In the genomic region with DNA sequence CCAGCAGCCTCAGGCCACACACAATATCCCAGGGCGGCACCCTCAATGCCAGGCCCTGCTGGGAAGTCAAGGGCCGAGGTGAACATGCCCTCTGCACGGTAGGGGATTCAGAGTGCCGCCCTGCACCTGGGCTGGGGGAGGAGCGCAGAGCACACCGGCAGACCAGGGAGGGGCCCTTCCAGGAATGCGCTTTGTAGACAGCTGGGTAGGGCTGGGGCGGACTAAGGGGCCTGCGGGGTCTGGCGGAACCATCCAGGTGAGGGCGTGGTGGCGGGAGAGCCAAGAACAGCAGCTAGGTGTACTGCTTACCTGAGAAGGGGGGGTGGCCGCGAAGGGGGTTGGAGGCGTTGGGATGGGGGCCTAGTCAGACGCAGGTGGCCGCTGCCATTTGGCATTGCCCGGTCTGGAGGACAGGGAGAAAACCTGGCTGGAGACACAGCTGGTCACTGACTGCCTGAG, we compare ENCODE assay signal across 15 cellular contexts. TPM values are rescaled to one million over a fixed set of nuclear protein-coding genes. Genes with fewer than 3 reads are reported as not detected.
DNase-seq lines count a peak whose midpoint lies in the region; ATAC-seq and TF ChIP-seq lines count a peak whose summit lies in the region.
"Had no signal": no experiment of that assay in that cellular context is flagged by ENCODE, and none has a peak within 500 bp of the region (broad histone marks: within the 10 kb centered on the region; RNA-seq: fewer than 3 reads in every experiment).

No MANE protein-coding gene starts in this region.

- H3K27ac ChIP-seq in iPS DF 6.9 (ENCODE audit: low read length) (no peak overlapping the region), dorsolateral prefrontal cortex (peak overlapping the region in 4 of 59 donors; percentile 3 to 90 (median 57))

- no peaks in the 10 kb centered on the region for H3K36me3 ChIP-seq in iPS DF 6.9 (ENCODE audit: control insufficient read depth, insufficient read depth, low read length)
- H3K36me3 ChIP-seq: tibial artery had no signal

- ATAC-seq in stimulated activated memory B cell treated with anti-CD40 and anti-IgM and Interleukin-4, amounts not matched to agents 10 μg/mL and 1 μg/mL and 100 μg/mL, for 72 hours = no peak
- ATAC-seq in GM18868 (IDR thresholded peaks at IDR 0.05; ENCODE audit: unreplicated experiment) = no peak

- no CpG with 5 or more reads among the region's 18 CpGs for WGBS in iPS DF 6.9 (ENCODE audit: insufficient coverage, insufficient read length)

- peak overlapping the region; percentile 62 for H3K4me3 Mint-ChIP-seq in stimulated activated memory B cell treated with anti-CD40 and anti-IgM and Interleukin-4, amounts not matched to agents 10 μg/mL and 1 μg/mL and 100 μg/mL, for 72 hours
- H3K4me3 Mint-ChIP-seq: activated CD8-positive, alpha-beta T cell treated with anti-CD3 and anti-CD28 coated beads for 36 hours; HFFc6; natural killer cell treated with Interleukin-12 subunit alpha and Interleukin-12 subunit beta and Interleukin-15 and Interleukin-18, amount 100 ng/mL, for 72 hours; T-helper 1 cell treated with Interleukin-12 subunit alpha and Interleukin-12 subunit beta and Interleukin-4 antibody, amounts not matched to agents 30 μg/mL and 1 μg/mL, for 36 hours had no signal

- H3K9me3 Mint-ChIP-seq in stimulated activated memory B cell treated with anti-CD40 and anti-IgM and Interleukin-4, amounts not matched to agents 10 μg/mL and 1 μg/mL and 100 μg/mL, for 72 hours = peaks cover 3% of the 10 kb centered on the region
- H3K9me3 Mint-ChIP-seq: activated CD8-positive, alpha-beta T cell treated with anti-CD3 and anti-CD28 coated beads for 36 hours; activated naive CD4-positive, alpha-beta T cell treated with anti-CD3 and anti-CD28 coated beads, Interleukin-2, amount 50 U/mL, for 72 hours; HFFc6; natural killer cell treated with Interleukin-12 subunit alpha and Interleukin-12 subunit beta and Interleukin-15 and Interleukin-18, amount 100 ng/mL, for 72 hours; T-helper 1 cell treated with Interleukin-12 subunit alpha and Interleukin-12 subunit beta and Interleukin-4 antibody, amounts not matched to agents 30 μg/mL and 1 μg/mL, for 36 hours had no signal

- H3K27me3 ChIP-seq in iPS DF 6.9 (ENCODE audit: control insufficient read depth, insufficient read depth, low read length) (peaks cover 6% of the 10 kb centered on the region), dorsolateral prefrontal cortex (peaks cover 0 to 10% (median 0%) of the 10 kb centered on the region in 45 donors)

- peaks cover 31% of the 10 kb centered on the region for H3K27me3 Mint-ChIP-seq in stimulated activated memory B cell treated with anti-CD40 and anti-IgM and Interleukin-4, amounts not matched to agents 10 μg/mL and 1 μg/mL and 100 μg/mL, for 72 hours

- peaks cover 15% of the 10 kb centered on the region for H3K4me1 Mint-ChIP-seq in stimulated activated memory B cell treated with anti-CD40 and anti-IgM and Interleukin-4, amounts not matched to agents 10 μg/mL and 1 μg/mL and 100 μg/mL, for 72 hours

- H3K36me3 Mint-ChIP-seq in stimulated activated memory B cell treated with anti-CD40 and anti-IgM and Interleukin-4, amounts not matched to agents 10 μg/mL and 1 μg/mL and 100 μg/mL, for 72 hours = no peaks in the 10 kb centered on the region
- H3K36me3 Mint-ChIP-seq: activated naive CD4-positive, alpha-beta T cell treated with anti-CD3 and anti-CD28 coated beads, Interleukin-2, amount 50 U/mL, for 72 hours; natural killer cell treated with Interleukin-12 subunit alpha and Interleukin-12 subunit beta and Interleukin-15 and Interleukin-18, amount 100 ng/mL, for 72 hours had no signal

- no peak overlapping the region for H3K27ac Mint-ChIP-seq in stimulated activated memory B cell treated with anti-CD40 and anti-IgM and Interleukin-4, amounts not matched to agents 10 μg/mL and 1 μg/mL and 100 μg/mL, for 72 hours
- H3K27ac Mint-ChIP-seq: activated CD8-positive, alpha-beta T cell treated with anti-CD3 and anti-CD28 coated beads for 36 hours; activated naive CD4-positive, alpha-beta T cell treated with anti-CD3 and anti-CD28 coated beads, Interleukin-2, amount 50 U/mL, for 72 hours; HFFc6; T-helper 1 cell treated with Interleukin-12 subunit alpha and Interleukin-12 subunit beta and Interleukin-4 antibody, amounts not matched to agents 30 μg/mL and 1 μg/mL, for 36 hours had no signal

- no peaks in the 10 kb centered on the region for H3K9me3 ChIP-seq in iPS DF 6.9 (ENCODE audit: control insufficient read depth, insufficient read depth, low read length)
- H3K9me3 ChIP-seq: tibial artery had no signal

- TF ChIP-seq CTCF in dorsolateral prefrontal cortex (IDR thresholded peaks at IDR 0.05 in 54 of 56, conservative IDR thresholded peaks at IDR 0.05 in 2 of 56; ENCODE audit: low read depth in 1 of 56, partially characterized antibody in 56 of 56) = no peak

- H3K4me3 ChIP-seq in iPS DF 6.9 (ENCODE audit: low read length) = peak overlapping the region; percentile 20; the same call in 1 of the 2 replicates
- H3K4me3 ChIP-seq in dorsolateral prefrontal cortex = peak overlapping the region in 24 of 59 donors; percentile 49 to 74 (median 64)

- DNase-seq in NCI-H1417 (lab: John Stamatoyannopoulos, UW) (peak; percentile 47 to 81 (median 68)), NCI-H1417 treated with DMSO at 0.1 percent for 48 hours (lab: John Stamatoyannopoulos, UW) (no peak), NCI-H748 (lab: John Stamatoyannopoulos, UW; ENCODE audit: unreplicated experiment) (peak; percentile 83), iPS DF 6.9 (ENCODE audit: low read depth, low spot score) (no peak), dorsolateral prefrontal cortex (no peak), hippocampal formation (lab: John Stamatoyannopoulos, UW) (no peak)
- DNase-seq: HFFc6, tibial artery had no signal

- peaks cover 8% of the 10 kb centered on the region for H3K4me1 ChIP-seq in iPS DF 6.9 (ENCODE audit: control insufficient read depth, insufficient read depth, low read length)

- intact Hi-C loops in dorsolateral prefrontal cortex (cut with DNase I) = loop anchor here in 1 of 2 donors (1.0 to 2.0 kb wide), 2 partner anchors 28 to 83 kb away; a partner anchor contains a TSS

RNA-seq across cellular contexts. Expression of a gene that starts 26.0 kb away (rescaled TPM):
- total RNA-seq in dorsolateral prefrontal cortex = 100 to 1,000 TPM in 11 of 120 experiments, 10 to 100 TPM in 109; 41.1 to 144 (median 77.7) TPM

RNA-seq across cellular contexts. Expression of a gene that starts 39.0 kb away (rescaled TPM):
- total RNA-seq in dorsolateral prefrontal cortex = not detected
- total RNA-seq: activated CD8-positive, alpha-beta T cell treated with anti-CD3 and anti-CD28 coated beads for 36 hours; activated naive CD4-positive, alpha-beta T cell treated with anti-CD3 and anti-CD28 coated beads, Interleukin-2, amount 50 U/mL, for 72 hours; chondrocyte; HFFc6; natural killer cell treated with Interleukin-12 subunit alpha and Interleukin-12 subunit beta and Interleukin-15 and Interleukin-18, amount 100 ng/mL, for 72 hours had no signal

RNA-seq across cellular contexts. Expression of a gene that starts 52.0 kb away (rescaled TPM):
- under 1 TPM in 2 of 120 experiments, not detected in 118; 0.69 to 0.74 TPM for total RNA-seq in dorsolateral prefrontal cortex
- total RNA-seq: activated CD8-positive, alpha-beta T cell treated with anti-CD3 and anti-CD28 coated beads for 36 hours; activated naive CD4-positive, alpha-beta T cell treated with anti-CD3 and anti-CD28 coated beads, Interleukin-2, amount 50 U/mL, for 72 hours; chondrocyte; HFFc6; natural killer cell treated with Interleukin-12 subunit alpha and Interleukin-12 subunit beta and Interleukin-15 and Interleukin-18, amount 100 ng/mL, for 72 hours had no signal

RNA-seq across cellular contexts. Expression of a gene that starts 59.5 kb away (rescaled TPM):
- 10 to 100 TPM; 36.6 to 90.5 (median 52.1) TPM for total RNA-seq in dorsolateral prefrontal cortex

Comparison
In these comparisons a context has a peak if more than half of its experiments do, and no peak if none do; other contexts are left out.
1. DNase-seq: peak in NCI-H1417 (3 of 3) and NCI-H748 (single experiment); none in NCI-H1417 treated with DMSO at 0.1 percent for 48 hours (single experiment), iPS DF 6.9 (single experiment), dorsolateral prefrontal cortex (0 of 10) and hippocampal formation (0 of 2).